10 cellular contexts compared by ENCODE assay signal in genomic region chr16:27365142-27366089, GRCh38. TPM values are rescaled to one million over a fixed set of nuclear protein-coding genes. Genes with fewer than 3 reads are reported as not detected.
A peak's percentile ranks its signal among the peaks of the same experiment; 100 is the strongest.
DNase-seq lines count a peak whose midpoint lies in the region; ATAC-seq and TF ChIP-seq lines count a peak whose summit lies in the region.
"Had no signal": no experiment of that assay in that cellular context is flagged by ENCODE, and none has a peak within 500 bp of the region (broad histone marks: within the 10 kb centered on the region; RNA-seq: fewer than 3 reads in every experiment).

No MANE protein-coding gene starts in this region.

- peaks cover 25% of the 10 kb centered on the region for H3K4me1 ChIP-seq in foreskin keratinocyte

- H3K27me3 Mint-ChIP-seq in activated T-cell treated with anti-CD3 and anti-CD28 coated beads, Interleukin-2, amount 50 U/mL, for 4 hours (ENCODE audit: low read depth) = no peaks in the 10 kb centered on the region
- H3K27me3 Mint-ChIP-seq in activated CD4-positive, alpha-beta memory T cell treated with anti-CD3 and anti-CD28 coated beads, Interleukin-2, amount 10 ng/mL, durations not matched to agents 7 days and 5 days = no peaks in the 10 kb centered on the region
- no peaks in the 10 kb centered on the region for H3K27me3 Mint-ChIP-seq in stimulated activated naive B cell treated with anti-CD40 and anti-IgM and Interleukin-4, amounts not matched to agents 10 μg/mL and 1 μg/mL and 100 μg/mL, for 72 hours

- CTCF ChIA-PET in activated CD4-positive, alpha-beta memory T cell treated with anti-CD3 and anti-CD28 coated beads, Interleukin-2, amount 10 ng/mL, durations not matched to agents 7 days and 5 days (lab: Charles Lee) = interaction anchor here (0.7 to 3.9 kb wide), 9 partner anchors 9 to 212 kb away, joined by 3 to 60 read pairs (median 13); partner anchors contain the start of gene IL21R

- peaks cover 27% of the 10 kb centered on the region for H3K36me3 Mint-ChIP-seq in activated T-cell treated with anti-CD3 and anti-CD28 coated beads, Interleukin-2, amount 50 U/mL, for 4 hours (ENCODE audit: insufficient read depth)
- peaks cover 64% of the 10 kb centered on the region for H3K36me3 Mint-ChIP-seq in activated CD4-positive, alpha-beta memory T cell treated with anti-CD3 and anti-CD28 coated beads, Interleukin-2, amount 10 ng/mL, durations not matched to agents 7 days and 5 days (ENCODE audit: low read depth)
- peaks cover 43 to 64% of the 10 kb centered on the region in 2 donors for H3K36me3 Mint-ChIP-seq in stimulated activated naive B cell treated with anti-CD40 and anti-IgM and Interleukin-4, amounts not matched to agents 10 μg/mL and 1 μg/mL and 100 μg/mL, for 72 hours

- H3K27ac ChIP-seq in foreskin keratinocyte (peak overlapping the region; percentile 76), substantia nigra (ENCODE audit: low read depth, low read length, poor library complexity, severe bottlenecking) (no peak overlapping the region)
- H3K27ac ChIP-seq: C4-2B, VCaP had no signal

- POLR2A ChIA-PET in activated CD4-positive, alpha-beta memory T cell treated with anti-CD3 and anti-CD28 coated beads, Interleukin-2, amount 10 ng/mL, durations not matched to agents 7 days and 5 days (lab: Charles Lee) = interaction anchor here (0.9 to 5.1 kb wide), 19 partner anchors 10 to 196 kb away, joined by 3 to 82 read pairs (median 5); partner anchors contain the start of genes IL21R and KDM8

- peak; percentile 13 to 14 for ATAC-seq in activated T-cell treated with anti-CD3 and anti-CD28 coated beads, Interleukin-2, amount 50 U/mL, for 4 hours
- ATAC-seq in foreskin keratinocyte (peak; percentile 86), GM21381 (IDR thresholded peaks at IDR 0.05; ENCODE audit: unreplicated experiment) (no peak), HG03159 (IDR thresholded peaks at IDR 0.05; ENCODE audit: unreplicated experiment) (no peak)
- ATAC-seq in stimulated activated naive B cell treated with anti-CD40 and anti-IgM and Interleukin-4, amounts not matched to agents 10 μg/mL and 1 μg/mL and 100 μg/mL, for 72 hours (replicated peaks) = no peak

- H3K4me1 Mint-ChIP-seq in activated T-cell treated with anti-CD3 and anti-CD28 coated beads, Interleukin-2, amount 50 U/mL, for 4 hours (ENCODE audit: low read depth) = peaks cover 70% of the 10 kb centered on the region
- H3K4me1 Mint-ChIP-seq in activated CD4-positive, alpha-beta memory T cell treated with anti-CD3 and anti-CD28 coated beads, Interleukin-2, amount 10 ng/mL, durations not matched to agents 7 days and 5 days = peaks cover 57% of the 10 kb centered on the region
- peaks cover 48 to 84% of the 10 kb centered on the region in 2 donors for H3K4me1 Mint-ChIP-seq in stimulated activated naive B cell treated with anti-CD40 and anti-IgM and Interleukin-4, amounts not matched to agents 10 μg/mL and 1 μg/mL and 100 μg/mL, for 72 hours

- H3K27ac Mint-ChIP-seq in activated CD4-positive, alpha-beta memory T cell treated with anti-CD3 and anti-CD28 coated beads, Interleukin-2, amount 10 ng/mL, durations not matched to agents 7 days and 5 days = peak overlapping the region; percentile 48
- peak overlapping the region; percentile 84 for H3K27ac Mint-ChIP-seq in stimulated activated naive B cell treated with anti-CD40 and anti-IgM and Interleukin-4, amounts not matched to agents 10 μg/mL and 1 μg/mL and 100 μg/mL, for 72 hours

- H3K27me3 ChIP-seq in foreskin keratinocyte = no peaks in the 10 kb centered on the region

- peak; percentile 3 for TF ChIP-seq CTCF in foreskin keratinocyte (conservative IDR thresholded peaks at IDR 0.05)

- no peak for DNase-seq in activated T-cell treated with anti-CD3 and anti-CD28 coated beads, Interleukin-2, amount 50 U/mL, for 4 hours
- DNase-seq in activated T-cell treated with anti-CD3 and anti-CD28 coated beads for 4 hours (no peak), foreskin keratinocyte (peak; percentile 95), substantia nigra (lab: John Stamatoyannopoulos, UW) (no peak)
- DNase-seq in activated CD4-positive, alpha-beta memory T cell treated with anti-CD3 and anti-CD28 coated beads, Interleukin-2, amount 10 ng/mL, durations not matched to agents 7 days and 5 days = no peak
- no peak for DNase-seq in stimulated activated naive B cell treated with anti-CD40 and anti-IgM and Interleukin-4, amounts not matched to agents 10 μg/mL and 1 μg/mL and 100 μg/mL, for 72 hours

- no peak overlapping the region for H3K4me3 Mint-ChIP-seq in activated T-cell treated with anti-CD3 and anti-CD28 coated beads, Interleukin-2, amount 50 U/mL, for 4 hours
- no peak overlapping the region for H3K4me3 Mint-ChIP-seq in activated CD4-positive, alpha-beta memory T cell treated with anti-CD3 and anti-CD28 coated beads, Interleukin-2, amount 10 ng/mL, durations not matched to agents 7 days and 5 days
- H3K4me3 Mint-ChIP-seq in stimulated activated naive B cell treated with anti-CD40 and anti-IgM and Interleukin-4, amounts not matched to agents 10 μg/mL and 1 μg/mL and 100 μg/mL, for 72 hours = peak overlapping the region; percentile 20 to 52

- peaks cover 4% of the 10 kb centered on the region for H3K9me3 Mint-ChIP-seq in activated T-cell treated with anti-CD3 and anti-CD28 coated beads, Interleukin-2, amount 50 U/mL, for 4 hours
- H3K9me3 Mint-ChIP-seq in activated CD4-positive, alpha-beta memory T cell treated with anti-CD3 and anti-CD28 coated beads, Interleukin-2, amount 10 ng/mL, durations not matched to agents 7 days and 5 days = peaks cover 6% of the 10 kb centered on the region
- H3K9me3 Mint-ChIP-seq in stimulated activated naive B cell treated with anti-CD40 and anti-IgM and Interleukin-4, amounts not matched to agents 10 μg/mL and 1 μg/mL and 100 μg/mL, for 72 hours = peaks cover 4 to 5% of the 10 kb centered on the region in 2 donors

RNA-seq across cellular contexts. Expression of gene IL21R, which starts 36.6 kb away (rescaled TPM):
- total RNA-seq in activated T-cell treated with anti-CD3 and anti-CD28 coated beads, Interleukin-2, amount 50 U/mL, for 4 hours = 10 to 100 TPM; 90.7 to 94.9 (median 91.4) TPM
- total RNA-seq in activated CD4-positive, alpha-beta memory T cell treated with anti-CD3 and anti-CD28 coated beads, Interleukin-2, amount 10 ng/mL, durations not matched to agents 7 days and 5 days = 10 to 100 TPM; 29.2 to 29.5 TPM
- total RNA-seq in foreskin keratinocyte = 0.14 and 0.18 TPM in 2 replicates
- polyA plus RNA-seq in foreskin keratinocyte = 0.08 and 0.12 TPM in 2 replicates

RNA-seq across cellular contexts. Expression of gene IL4R, which starts 51.6 kb away (rescaled TPM):
- 100 to 1,000 TPM; 110 to 143 (median 140) TPM for total RNA-seq in activated T-cell treated with anti-CD3 and anti-CD28 coated beads, Interleukin-2, amount 50 U/mL, for 4 hours
- 100 to 1,000 TPM; 257 to 268 TPM for total RNA-seq in activated CD4-positive, alpha-beta memory T cell treated with anti-CD3 and anti-CD28 coated beads, Interleukin-2, amount 10 ng/mL, durations not matched to agents 7 days and 5 days
- 78.4 and 83.6 TPM in 2 replicates for total RNA-seq in foreskin keratinocyte
- polyA plus RNA-seq in foreskin keratinocyte = 50.4 and 57.1 TPM in 2 replicates

Comparison
In these comparisons a context has a peak if more than half of its experiments do, and no peak if none do; other contexts are left out.
1. ATAC-seq: peak in activated T-cell treated with anti-CD3 and anti-CD28 coated beads, Interleukin-2, amount 50 U/mL, for 4 hours (2 of 2) and foreskin keratinocyte (single experiment); none in stimulated activated naive B cell treated with anti-CD40 and anti-IgM and Interleukin-4, amounts not matched to agents 10 μg/mL and 1 μg/mL and 100 μg/mL, for 72 hours (0 of 2), GM21381 (single experiment) and HG03159 (single experiment).
2. DNase-seq: peak in foreskin keratinocyte (2 of 2); none in activated T-cell treated with anti-CD3 and anti-CD28 coated beads, Interleukin-2, amount 50 U/mL, for 4 hours (single experiment), activated T-cell treated with anti-CD3 and anti-CD28 coated beads for 4 hours (single experiment), activated CD4-positive, alpha-beta memory T cell treated with anti-CD3 and anti-CD28 coated beads, Interleukin-2, amount 10 ng/mL, durations not matched to agents 7 days and 5 days (single experiment), stimulated activated naive B cell treated with anti-CD40 and anti-IgM and Interleukin-4, amounts not matched to agents 10 μg/mL and 1 μg/mL and 100 μg/mL, for 72 hours (single experiment) and substantia nigra (0 of 49).
3. H3K4me3 Mint-ChIP-seq: peak in stimulated activated naive B cell treated with anti-CD40 and anti-IgM and Interleukin-4, amounts not matched to agents 10 μg/mL and 1 μg/mL and 100 μg/mL, for 72 hours (2 of 2); none in activated T-cell treated with anti-CD3 and anti-CD28 coated beads, Interleukin-2, amount 50 U/mL, for 4 hours (single experiment) and activated CD4-positive, alpha-beta memory T cell treated with anti-CD3 and anti-CD28 coated beads, Interleukin-2, amount 10 ng/mL, durations not matched to agents 7 days and 5 days (single experiment).
4. RNA of gene IL21R, which starts 36.6 kb away (total RNA-seq): 90.7 to 94.9 TPM in activated T-cell treated with anti-CD3 and anti-CD28 coated beads, Interleukin-2, amount 50 U/mL, for 4 hours and 29.2 to 29.5 TPM in activated CD4-positive, alpha-beta memory T cell treated with anti-CD3 and anti-CD28 coated beads, Interleukin-2, amount 10 ng/mL, durations not matched to agents 7 days and 5 days; 0.14 to 0.18 TPM in foreskin keratinocyte; every median in the first group is over 10 times any median in the second.